In genomic region chr19:11094520-11094894, GRCh38 we compare ENCODE assay signal across 8 cellular contexts. TPM values are rescaled to one million over a fixed set of nuclear protein-coding genes. Genes with fewer than 3 reads are reported as not detected.
DNase-seq lines count a peak whose midpoint lies in the region; ATAC-seq, FAIRE-seq and TF ChIP-seq lines count a peak whose summit lies in the region.
"Had no signal": no experiment of that assay in that cellular context is flagged by ENCODE, and none has a peak within 500 bp of the region (broad histone marks: within the 10 kb centered on the region; RNA-seq: fewer than 3 reads in every experiment).

No MANE protein-coding gene starts in this region.

- FAIRE-seq in keratinocyte (lab: Jason Lieb, UNC): no peak

- H3K9me1 ChIP-seq in keratinocyte (ENCODE audit: control insufficient read depth, extremely low read depth, insufficient read depth, low read length): peaks cover 3% of the 10 kb centered on the region

- intact Hi-C loops in stomach (cut with DNase I; ENCODE audit: low total_unique reads) (no loop called here), lower leg skin (cut with DNase I; ENCODE audit: low total_unique reads) (no loop called here)

- H3K36me3 ChIP-seq in HUES6 (ENCODE audit: control insufficient read depth, insufficient read depth, low read length) (peaks cover 82% of the 10 kb centered on the region), keratinocyte (ENCODE audit: control insufficient read depth in 2 of 2, extremely low read depth in 1 of 2, insufficient read depth in 2 of 2, low read length in 2 of 2) (peaks cover 33 to 66% of the 10 kb centered on the region in 2 experiments), stomach (peaks cover 0 to 40% (median 5%) of the 10 kb centered on the region in 4 donors)

- peak overlapping the region; percentile 82 for H3K4me2 ChIP-seq in keratinocyte (ENCODE audit: control insufficient read depth, extremely low read depth, insufficient read depth, low read depth, low read length)

- H3K27me3 ChIP-seq in HUES6 (ENCODE audit: control insufficient read depth, insufficient read depth, low read length): no peaks in the 10 kb centered on the region
- no peaks in the 10 kb centered on the region for H3K27me3 ChIP-seq in keratinocyte (ENCODE audit: control insufficient read depth, extremely low read depth, insufficient read depth, low read length)
- H3K27me3 ChIP-seq in stomach: no peaks in the 10 kb centered on the region

- no peaks in the 10 kb centered on the region for H3K9me3 ChIP-seq in HUES6 (ENCODE audit: control insufficient read depth, insufficient read depth, low read depth, low read length)
- H3K9me3 ChIP-seq in keratinocyte (ENCODE audit: control insufficient read depth, low read depth, low read length): no peaks in the 10 kb centered on the region
- H3K9me3 ChIP-seq in stomach: no peaks in the 10 kb centered on the region

- 35 to 72% (median 70%) methylated on average over 4 of the region's 4 CpGs for WGBS in stomach, 5 donors
- 77 to 78% methylated on average over 4 of the region's 4 CpGs for WGBS in lower leg skin, 2 donors

- H3K9ac ChIP-seq in HUES6 (ENCODE audit: low read length): no peak overlapping the region
- H3K9ac ChIP-seq in keratinocyte (ENCODE audit: control insufficient read depth, extremely low read depth, insufficient read depth, low read length): peak overlapping the region; percentile 75

- TF ChIP-seq CTCF in keratinocyte (optimal IDR thresholded peaks at IDR 0.05 in 1 of 3, IDR thresholded peaks at IDR 0.05 in 1 of 3, conservative IDR thresholded peaks at IDR 0.05 in 1 of 3; ENCODE audit: extremely low read depth in 1 of 3, insufficient read depth in 2 of 3, low read length in 3 of 3) (no peak), stomach (IDR thresholded peaks at IDR 0.05) (no peak), lower leg skin (IDR thresholded peaks at IDR 0.05) (no peak)

- no peak for TF ChIP-seq EP300 in stomach (IDR thresholded peaks at IDR 0.05)

- peaks cover 52% of the 10 kb centered on the region for H3K4me1 Mint-ChIP-seq in activated naive CD8-positive, alpha-beta T cell (ENCODE audit: low read depth)

- H3K9me3 Mint-ChIP-seq in activated naive CD8-positive, alpha-beta T cell (ENCODE audit: low read depth): no peaks in the 10 kb centered on the region

- H3K27ac ChIP-seq in HUES6 (ENCODE audit: low read depth, low read length) (peak overlapping the region; percentile 58; the same call in 1 of the 2 replicates), keratinocyte (ENCODE audit: control insufficient read depth, insufficient read depth, low read length) (peak overlapping the region; percentile 97), stomach (peak overlapping the region; percentile 90 to 100 (median 98))

- H3K79me2 ChIP-seq in keratinocyte (ENCODE audit: control insufficient read depth, insufficient read depth, low read length): peaks cover 93% of the 10 kb centered on the region

- H3K27ac Mint-ChIP-seq in activated naive CD8-positive, alpha-beta T cell: peak overlapping the region; percentile 91

- H3K4me1 ChIP-seq in HUES6 (ENCODE audit: control insufficient read depth, insufficient read depth, low read length) (peaks cover 19% of the 10 kb centered on the region; the same call in 1 of the 2 replicates), keratinocyte (ENCODE audit: control insufficient read depth, extremely low read depth, insufficient read depth, low read length) (peaks cover 63% of the 10 kb centered on the region), stomach (peaks cover 52 to 75% (median 58%) of the 10 kb centered on the region in 4 donors)

- TF ChIP-seq POLR2A in stomach (IDR thresholded peaks at IDR 0.05) (no peak), lower leg skin (IDR thresholded peaks at IDR 0.05) (no peak)

- no peak overlapping the region for H3K4me3 ChIP-seq in HUES6 (ENCODE audit: low read depth, low read length)
- peak overlapping the region in 2 of 3 experiments; percentile 6 to 51 for H3K4me3 ChIP-seq in keratinocyte (ENCODE audit: control insufficient read depth in 2 of 3, extremely low read depth in 1 of 3, insufficient read depth in 2 of 3, low read depth in 1 of 3, low read length in 3 of 3)
- no peak overlapping the region for H3K4me3 ChIP-seq in stomach
- H3K4me3 ChIP-seq in lower leg skin (ENCODE audit: low read depth, poor library complexity, severe bottlenecking): no peak overlapping the region

- ATAC-seq in HG02870 (IDR thresholded peaks at IDR 0.05; ENCODE audit: unreplicated experiment): no peak

- peak overlapping the region; percentile 83 for H3K4me3 Mint-ChIP-seq in activated naive CD8-positive, alpha-beta T cell

- peaks cover 13% of the 10 kb centered on the region for H3K36me3 Mint-ChIP-seq in activated naive CD8-positive, alpha-beta T cell

- H2AFZ ChIP-seq in keratinocyte (ENCODE audit: control insufficient read depth, low read length): no peak overlapping the region

- DNase-seq in keratinocyte (ENCODE audit: low read depth, low spot score) (no peak), stomach (no peak), ureter (ENCODE audit: low spot score) (no peak), lower leg skin (ENCODE audit: low spot score in 2 of 2) (no peak)
- DNase-seq: NCI-H524 treated with DMSO at 0.1 percent for 48 hours had no signal

- no peaks in the 10 kb centered on the region for H3K27me3 Mint-ChIP-seq in activated naive CD8-positive, alpha-beta T cell

- H4K20me1 ChIP-seq in keratinocyte (ENCODE audit: control insufficient read depth, extremely low read depth, insufficient read depth, low read length): peaks cover 62% of the 10 kb centered on the region

- dilution Hi-C loops in keratinocyte (cut with MboI; ENCODE audit: extremely low pct_ligation_motif_present, low sequenced_read_pairs): no loop called here

RNA-seq across cellular contexts. Expression of gene LDLR, which starts 5.2 kb away (rescaled TPM):
- polyA plus RNA-seq in keratinocyte (182 to 325 TPM (median 241 TPM) in 3 replicates), stomach (10 to 100 TPM; 23.2 to 36.4 (median 27.6) TPM)
- 88.4 TPM for polyA plus RNA-seq in keratinocyte (2011; ENCODE audit: low read depth)
- 106 and 112 TPM in 2 replicates for polyA plus RNA-seq in keratinocyte (2011; cell fraction: cytosol; rRNA removed)
- polyA plus RNA-seq in keratinocyte (2011; cell fraction: nucleus; rRNA removed): 592 and 620 TPM in 2 replicates
- 111 and 279 TPM in 2 replicates for polyA plus RNA-seq in keratinocyte (2012; ENCODE audit: low replicate concordance)
- 329 to 852 TPM (median 451 TPM) in 3 replicates for polyA minus RNA-seq in keratinocyte
- 266 TPM for polyA minus RNA-seq in keratinocyte (2011; cell fraction: cytosol; rRNA and poly(A)+ RNA removed)
- polyA minus RNA-seq in keratinocyte (2011; cell fraction: nucleus; rRNA and poly(A)+ RNA removed): 877 and 920 TPM in 2 replicates
- total RNA-seq in stomach (100 to 1,000 TPM in 4 of 5 donors, 10 to 100 TPM in 1; 45.5 to 626 (median 149) TPM), ureter (78.2 TPM), lower leg skin (10 to 100 TPM; 48.7 to 62.8 (median 58.7) TPM)

Comparison
In these comparisons a context has a peak if more than half of its experiments do, and no peak if none do; other contexts are left out.
1. H3K4me3 ChIP-seq: peak in keratinocyte (2 of 3); none in HUES6 (single experiment), stomach (0 of 4) and lower leg skin (single experiment).
2. Peak in every context shown above with its lines, with median percentiles within 50 percentile points of each other: H3K27ac ChIP-seq.